Comparison of ENCODE assay signal across 8 cellular contexts in the genomic region with DNA sequence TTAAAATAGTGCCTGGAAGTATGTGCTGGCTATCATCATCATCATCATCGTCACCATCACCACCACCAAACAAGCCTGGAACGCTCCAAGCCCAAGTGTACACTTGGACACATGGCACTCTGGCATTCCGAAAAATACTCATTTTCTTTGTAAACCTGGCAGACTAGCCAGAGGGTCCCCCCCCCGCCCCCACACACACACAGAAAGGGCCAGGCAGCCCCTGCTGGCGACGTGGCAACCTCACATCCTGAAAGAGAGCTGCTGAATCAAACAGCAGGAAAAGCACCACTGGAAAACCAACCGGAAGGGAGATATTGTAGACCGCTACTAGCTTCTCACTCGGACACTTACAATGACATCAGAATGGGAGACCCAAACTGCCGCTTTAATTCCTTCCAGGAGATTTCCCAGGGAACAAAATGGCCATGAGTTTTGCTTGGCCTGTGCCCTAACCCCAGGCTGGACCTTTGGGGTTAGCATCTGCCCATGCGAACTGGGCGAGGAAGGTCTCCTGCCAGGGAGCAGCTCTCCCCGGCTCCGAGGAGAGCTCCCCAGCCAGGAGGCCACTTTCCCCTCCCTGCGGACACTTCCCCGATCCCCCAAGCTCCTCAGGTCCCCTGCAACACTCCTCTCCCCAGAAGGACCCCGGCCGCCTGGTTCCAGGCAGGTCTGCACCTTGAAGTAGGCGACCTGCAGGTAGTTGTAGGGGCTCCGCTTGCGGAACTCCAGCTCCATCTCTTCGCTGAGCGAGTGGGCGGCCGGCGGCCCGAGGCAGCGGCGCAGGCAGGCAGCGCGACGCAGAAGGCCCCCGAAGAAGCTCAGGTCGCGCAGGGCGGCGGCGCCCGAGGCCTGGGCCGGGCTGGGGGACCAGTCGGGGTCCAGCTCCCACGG. TPM values are rescaled to one million over a fixed set of nuclear protein-coding genes. Genes with fewer than 3 reads are reported as not detected.
DNase-seq lines count a peak whose midpoint lies in the region; FAIRE-seq and TF ChIP-seq lines count a peak whose summit lies in the region.

No MANE protein-coding gene starts in this region.

- H3K9ac ChIP-seq in Karpas-422 (ENCODE audit: low read length): peak overlapping the region; percentile 90
- peak overlapping the region; percentile 82 for H3K9ac ChIP-seq in SK-N-MC (ENCODE audit: insufficient read length)
- H3K9ac ChIP-seq in keratinocyte (ENCODE audit: control insufficient read depth, extremely low read depth, insufficient read depth, low read length): peak overlapping the region; percentile 83

- H3K9me1 ChIP-seq in keratinocyte (ENCODE audit: control insufficient read depth, extremely low read depth, insufficient read depth, low read length): no peaks in the 10 kb centered on the region

- H3K4me1 ChIP-seq in Karpas-422 (ENCODE audit: low read length) (peaks cover 32% of the 10 kb centered on the region), keratinocyte (ENCODE audit: control insufficient read depth, extremely low read depth, insufficient read depth, low read length) (peaks cover 12% of the 10 kb centered on the region)

- peak; percentile 71 for TF ChIP-seq CTCF in brain microvascular endothelial cell (IDR thresholded peaks at IDR 0.05; ENCODE audit: low read depth, low read length, missing control alignments)
- peak; percentile 54 to 64 (median 55) for TF ChIP-seq CTCF in keratinocyte (optimal IDR thresholded peaks at IDR 0.05 in 1 of 3, IDR thresholded peaks at IDR 0.05 in 1 of 3, conservative IDR thresholded peaks at IDR 0.05 in 1 of 3; ENCODE audit: extremely low read depth in 1 of 3, insufficient read depth in 2 of 3, low read length in 3 of 3)

- H3K27ac ChIP-seq in Karpas-422 (ENCODE audit: low read length) (no peak overlapping the region), SK-N-MC (no peak overlapping the region), brain microvascular endothelial cell (peak overlapping the region; percentile 44), keratinocyte (ENCODE audit: control insufficient read depth, insufficient read depth, low read length) (peak overlapping the region; percentile 25)

- DNase-seq in H7: peak; percentile 74
- DNase-seq in Karpas-422: peak; percentile 70
- no peak for DNase-seq in SK-N-MC (ENCODE audit: low read depth, low spot score)
- DNase-seq in brain microvascular endothelial cell: peak; percentile 76
- no peak for DNase-seq in keratinocyte (ENCODE audit: low read depth, low spot score)
- DNase-seq in stimulated activated CD4-positive, alpha-beta T cell treated with anti-CD3 and anti-CD28 coated beads, Interleukin-12 subunit alpha, Interleukin-12 subunit beta, amount 100 ng/mL, for 48 hours (ENCODE audit: low read depth in 2 of 3, low spot score in 1 of 3): peak in 2 of 3 donors; percentile 21 to 38
- no peak for DNase-seq in epidermal melanocyte (ENCODE audit: insufficient read length, low spot score)

- H3K4me3 ChIP-seq in GM08714 (ENCODE audit: low read length) (peak overlapping the region; percentile 77), H7 (ENCODE audit: insufficient read depth, low read depth, low read length) (peak overlapping the region; percentile 82), Karpas-422 (ENCODE audit: low read length) (peak overlapping the region; percentile 92), SK-N-MC (peak overlapping the region; percentile 84), brain microvascular endothelial cell (ENCODE audit: low read depth, low read length) (peak overlapping the region; percentile 95), keratinocyte (ENCODE audit: control insufficient read depth in 2 of 3, extremely low read depth in 1 of 3, insufficient read depth in 2 of 3, low read depth in 1 of 3, low read length in 3 of 3) (peak overlapping the region; percentile 74 to 93 (median 85))

- dilution Hi-C loops in keratinocyte (cut with MboI; ENCODE audit: extremely low pct_ligation_motif_present, low sequenced_read_pairs): no loop called here

- no peaks in the 10 kb centered on the region for H3K9me2 ChIP-seq in Karpas-422 (replicated peaks; ENCODE audit: insufficient read depth, low read length)

- FAIRE-seq in keratinocyte (lab: Jason Lieb, UNC): no peak

- H4K20me1 ChIP-seq in Karpas-422 (ENCODE audit: insufficient read depth, low read depth, low read length): no peaks in the 10 kb centered on the region
- H4K20me1 ChIP-seq in keratinocyte (ENCODE audit: control insufficient read depth, extremely low read depth, insufficient read depth, low read length): no peaks in the 10 kb centered on the region

- no peaks in the 10 kb centered on the region for H3K9me3 ChIP-seq in Karpas-422 (ENCODE audit: low read length)
- no peaks in the 10 kb centered on the region for H3K9me3 ChIP-seq in SK-N-MC (ENCODE audit: low read depth, low read length)
- no peaks in the 10 kb centered on the region for H3K9me3 ChIP-seq in keratinocyte (ENCODE audit: control insufficient read depth, low read depth, low read length)

- H3K4me2 ChIP-seq in Karpas-422 (ENCODE audit: low read depth, low read length, poor library complexity, severe bottlenecking) (peak overlapping the region; percentile 89), keratinocyte (ENCODE audit: control insufficient read depth, extremely low read depth, insufficient read depth, low read depth, low read length) (peak overlapping the region; percentile 96)

- no peaks in the 10 kb centered on the region for H3K27me3 ChIP-seq in H7 (ENCODE audit: control insufficient read depth, insufficient read depth, low read length)
- H3K27me3 ChIP-seq in Karpas-422 (ENCODE audit: low read length): no peaks in the 10 kb centered on the region
- no peaks in the 10 kb centered on the region for H3K27me3 ChIP-seq in brain microvascular endothelial cell (replicated peaks)
- no peaks in the 10 kb centered on the region for H3K27me3 ChIP-seq in keratinocyte (ENCODE audit: control insufficient read depth, extremely low read depth, insufficient read depth, low read length)

- H3K79me2 ChIP-seq in Karpas-422 (ENCODE audit: low read length) (peaks cover 69% of the 10 kb centered on the region), keratinocyte (ENCODE audit: control insufficient read depth, insufficient read depth, low read length) (peaks cover 44% of the 10 kb centered on the region)

- H3K36me3 ChIP-seq in H7 (replicated peaks; ENCODE audit: control insufficient read depth, insufficient read depth, low read length): peaks cover 2% of the 10 kb centered on the region
- no peaks in the 10 kb centered on the region; the same call in 1 of the 2 replicates for H3K36me3 ChIP-seq in Karpas-422 (ENCODE audit: insufficient read depth, low read length)
- H3K36me3 ChIP-seq in SK-N-MC (ENCODE audit: insufficient read depth, low read length): peaks cover 3% of the 10 kb centered on the region; the same call in 1 of the 2 replicates
- peaks cover 8% of the 10 kb centered on the region for H3K36me3 ChIP-seq in brain microvascular endothelial cell (replicated peaks)
- peaks cover 0 to 3% of the 10 kb centered on the region in 2 experiments for H3K36me3 ChIP-seq in keratinocyte (ENCODE audit: control insufficient read depth in 2 of 2, extremely low read depth in 1 of 2, insufficient read depth in 2 of 2, low read length in 2 of 2)

- in situ Hi-C loops in brain microvascular endothelial cell (cut with HindIII; ENCODE audit: low pct_ligation_motif_present, low sequenced_read_pairs): no loop called here

- H2AFZ ChIP-seq in Karpas-422 (ENCODE audit: low read length) (peak overlapping the region; percentile 94), keratinocyte (ENCODE audit: control insufficient read depth, low read length) (peak overlapping the region; percentile 100)

RNA-seq across cellular contexts. Expression of a gene that starts 0.8 kb away (rescaled TPM):
- total RNA-seq in H7 (2014; rRNA removed; shearing (Covaris generic)): 139 and 148 TPM in 2 replicates
- 18.1 and 49.1 TPM in 2 replicates for total RNA-seq in Karpas-422 (2014; rRNA removed; shearing (Covaris generic); ENCODE audit: low replicate concordance)
- 24.4 to 34.1 TPM (median 34.0 TPM) in 3 replicates for polyA plus RNA-seq in keratinocyte
- polyA plus RNA-seq in keratinocyte (2011; ENCODE audit: low read depth): 5.4 TPM
- 11.8 and 17.2 TPM in 2 replicates for polyA plus RNA-seq in keratinocyte (2011; cell fraction: cytosol; rRNA removed)
- polyA plus RNA-seq in keratinocyte (2011; cell fraction: nucleus; rRNA removed): 72.1 and 80.9 TPM in 2 replicates
- polyA plus RNA-seq in keratinocyte (2012; ENCODE audit: low replicate concordance): 8.7 and 25.3 TPM in 2 replicates
- polyA minus RNA-seq in keratinocyte: 36.5 to 45.8 TPM (median 36.6 TPM) in 3 replicates
- polyA minus RNA-seq in keratinocyte (2011; cell fraction: cytosol; rRNA and poly(A)+ RNA removed): 48.2 TPM
- 53.0 and 59.9 TPM in 2 replicates for polyA minus RNA-seq in keratinocyte (2011; cell fraction: nucleus; rRNA and poly(A)+ RNA removed)

RNA-seq across cellular contexts. Expression of a gene that starts 1.0 kb away (rescaled TPM):
- 6.2 and 8.2 TPM in 2 replicates for total RNA-seq in H7 (2014; rRNA removed; shearing (Covaris generic))
- 5.5 and 12.2 TPM in 2 replicates for total RNA-seq in Karpas-422 (2014; rRNA removed; shearing (Covaris generic); ENCODE audit: low replicate concordance)
- 6.1 to 9.8 TPM (median 9.6 TPM) in 3 replicates for polyA plus RNA-seq in keratinocyte
- 1.3 TPM for polyA plus RNA-seq in keratinocyte (2011; ENCODE audit: low read depth)
- polyA plus RNA-seq in keratinocyte (2011; cell fraction: cytosol; rRNA removed): 6.9 and 13.6 TPM in 2 replicates
- polyA plus RNA-seq in keratinocyte (2011; cell fraction: nucleus; rRNA removed): 4.9 and 6.0 TPM in 2 replicates
- 2.0 and 3.2 TPM in 2 replicates for polyA plus RNA-seq in keratinocyte (2012; ENCODE audit: low replicate concordance)
- 0.33 to 4.0 TPM (median 2.7 TPM) in 3 replicates for polyA minus RNA-seq in keratinocyte
- polyA minus RNA-seq in keratinocyte (2011; cell fraction: cytosol; rRNA and poly(A)+ RNA removed): 1.2 TPM
- polyA minus RNA-seq in keratinocyte (2011; cell fraction: nucleus; rRNA and poly(A)+ RNA removed): 0.95 and 1.3 TPM in 2 replicates

RNA-seq across cellular contexts. Expression of a gene that starts 18.7 kb away (rescaled TPM):
- total RNA-seq in H7 (2014; rRNA removed; shearing (Covaris generic)): 1.00 and 1.1 TPM in 2 replicates
- total RNA-seq in Karpas-422 (2014; rRNA removed; shearing (Covaris generic); ENCODE audit: low replicate concordance): not detected in 2 replicates
- 0.12 TPM in 1 of 3 replicates, not detected in the others for polyA plus RNA-seq in keratinocyte
- 0.07 TPM for polyA plus RNA-seq in keratinocyte (2011; ENCODE audit: low read depth)
- polyA plus RNA-seq in keratinocyte (2011; cell fraction: cytosol; rRNA removed): 0.02 TPM in 1 of 2 replicates, not detected in the other
- 0.12 and 0.18 TPM in 2 replicates for polyA plus RNA-seq in keratinocyte (2011; cell fraction: nucleus; rRNA removed)
- 0.23 TPM in 1 of 2 replicates, not detected in the other for polyA plus RNA-seq in keratinocyte (2012; ENCODE audit: low replicate concordance)
- not detected in 3 replicates for polyA minus RNA-seq in keratinocyte
- not detected for polyA minus RNA-seq in keratinocyte (2011; cell fraction: cytosol; rRNA and poly(A)+ RNA removed)
- not detected in 2 replicates for polyA minus RNA-seq in keratinocyte (2011; cell fraction: nucleus; rRNA and poly(A)+ RNA removed)

RNA-seq across cellular contexts. Expression of a gene that starts 26.0 kb away (rescaled TPM):
- 11.0 and 12.2 TPM in 2 replicates for total RNA-seq in H7 (2014; rRNA removed; shearing (Covaris generic))
- not detected in 2 replicates for total RNA-seq in Karpas-422 (2014; rRNA removed; shearing (Covaris generic); ENCODE audit: low replicate concordance)
- 0.06 TPM in 1 of 3 replicates, not detected in the others for polyA plus RNA-seq in keratinocyte
- polyA plus RNA-seq in keratinocyte (2011; ENCODE audit: low read depth): not detected
- polyA plus RNA-seq in keratinocyte (2011; cell fraction: cytosol; rRNA removed): not detected in 2 replicates
- polyA plus RNA-seq in keratinocyte (2011; cell fraction: nucleus; rRNA removed): not detected in 2 replicates
- polyA plus RNA-seq in keratinocyte (2012; ENCODE audit: low replicate concordance): not detected in 2 replicates
- 0.07 TPM in 1 of 3 replicates, not detected in the others for polyA minus RNA-seq in keratinocyte
- polyA minus RNA-seq in keratinocyte (2011; cell fraction: cytosol; rRNA and poly(A)+ RNA removed): not detected
- 0.16 TPM in 1 of 2 replicates, not detected in the other for polyA minus RNA-seq in keratinocyte (2011; cell fraction: nucleus; rRNA and poly(A)+ RNA removed)

RNA-seq across cellular contexts. Expression of a gene that starts 50.8 kb away (rescaled TPM):
- 4.6 and 5.0 TPM in 2 replicates for total RNA-seq in H7 (2014; rRNA removed; shearing (Covaris generic))
- total RNA-seq in Karpas-422 (2014; rRNA removed; shearing (Covaris generic); ENCODE audit: low replicate concordance): 0.54 and 1.6 TPM in 2 replicates
- 5.6 to 6.5 TPM (median 6.3 TPM) in 3 replicates for polyA plus RNA-seq in keratinocyte
- 1.9 TPM for polyA plus RNA-seq in keratinocyte (2011; ENCODE audit: low read depth)
- 4.8 and 6.2 TPM in 2 replicates for polyA plus RNA-seq in keratinocyte (2011; cell fraction: cytosol; rRNA removed)
- polyA plus RNA-seq in keratinocyte (2011; cell fraction: nucleus; rRNA removed): 13.6 and 14.7 TPM in 2 replicates
- polyA plus RNA-seq in keratinocyte (2012; ENCODE audit: low replicate concordance): 3.6 and 4.0 TPM in 2 replicates
- polyA minus RNA-seq in keratinocyte: 5.7 to 7.4 TPM (median 5.7 TPM) in 3 replicates
- polyA minus RNA-seq in keratinocyte (2011; cell fraction: cytosol; rRNA and poly(A)+ RNA removed): 4.8 TPM
- polyA minus RNA-seq in keratinocyte (2011; cell fraction: nucleus; rRNA and poly(A)+ RNA removed): 5.6 and 10.5 TPM in 2 replicates

Comparison
In these comparisons a context has a peak if more than half of its experiments do, and no peak if none do; other contexts are left out.
1. DNase-seq: peak in H7 (single experiment), Karpas-422 (single experiment), brain microvascular endothelial cell (single experiment) and stimulated activated CD4-positive, alpha-beta T cell treated with anti-CD3 and anti-CD28 coated beads, Interleukin-12 subunit alpha, Interleukin-12 subunit beta, amount 100 ng/mL, for 48 hours (2 of 3); none in SK-N-MC (single experiment), keratinocyte (single experiment) and epidermal melanocyte (single experiment).
2. H3K27ac ChIP-seq: peak in brain microvascular endothelial cell (single experiment) and keratinocyte (single experiment); none in Karpas-422 (single experiment) and SK-N-MC (single experiment).
3. Peak in every context shown above with its lines, with median percentiles within 50 percentile points of each other: H3K4me3 ChIP-seq and H3K9ac ChIP-seq.